8 cellular contexts compared by ENCODE assay signal in genomic region chr9:74570879-74571512, GRCh38.
DNase-seq lines count a peak whose midpoint lies in the region; ATAC-seq, FAIRE-seq and TF ChIP-seq lines count a peak whose summit lies in the region.

No MANE protein-coding gene starts in this region.

- H3K4me1 ChIP-seq in heart left ventricle (no peaks in the 10 kb centered on the region), GM23338 (ENCODE audit: insufficient read depth) (peaks cover 14% of the 10 kb centered on the region)

- H3K36me3 ChIP-seq in heart left ventricle (no peaks in the 10 kb centered on the region), GM23338 (ENCODE audit: insufficient read depth) (no peaks in the 10 kb centered on the region)

- peaks cover 0 to 6% (median 0%) of the 10 kb centered on the region in 9 donors for H3K27me3 ChIP-seq in heart left ventricle
- H3K27me3 ChIP-seq in GM23338 (ENCODE audit: insufficient read depth): no peaks in the 10 kb centered on the region

- TF ChIP-seq CTCF in heart left ventricle (IDR thresholded peaks at IDR 0.05) (peak; percentile 40 to 74 (median 62)), GM23338 (conservative IDR thresholded peaks at IDR 0.05; ENCODE audit: low read depth in 2 of 2) (peak; percentile 80 to 81), MCF 10A (IDR thresholded peaks at IDR 0.05; ENCODE audit: unreplicated experiment) (peak; percentile 68)

- H3K36me3 Mint-ChIP-seq in GM23338 (ENCODE audit: low read depth): no peaks in the 10 kb centered on the region
- H3K36me3 Mint-ChIP-seq in MCF 10A (ENCODE audit: insufficient read depth, unreplicated experiment): no peaks in the 10 kb centered on the region
- H3K36me3 Mint-ChIP-seq in activated T-helper 17 cell treated with anti-CD3 and anti-CD28 coated beads, Interleukin-2, amount 50 U/mL, for 72 hours (ENCODE audit: low read depth): no peaks in the 10 kb centered on the region

- no peaks in the 10 kb centered on the region for H3K79me2 ChIP-seq in GM23338 (replicated peaks; ENCODE audit: insufficient read depth)

- H3K4me1 Mint-ChIP-seq in GM23338: peaks cover 41% of the 10 kb centered on the region
- H3K4me1 Mint-ChIP-seq in MCF 10A (ENCODE audit: insufficient read depth, unreplicated experiment): no peaks in the 10 kb centered on the region
- no peaks in the 10 kb centered on the region for H3K4me1 Mint-ChIP-seq in activated T-helper 17 cell treated with anti-CD3 and anti-CD28 coated beads, Interleukin-2, amount 50 U/mL, for 72 hours

- CTCF ChIA-PET in MCF 10A (lab: Yijun Ruan, JAX): interaction anchor here (0.7 to 1.4 kb wide), 2 partner anchors 17 to 1371 kb away, joined by 3 to 12 read pairs; no protein-coding TSS in a partner anchor

- H3K27ac ChIP-seq in heart left ventricle (no peak overlapping the region), GM23338 (ENCODE audit: low read depth) (no peak overlapping the region)

- H3K9me3 ChIP-seq in heart left ventricle: no peaks in the 10 kb centered on the region

- H3K4me3 Mint-ChIP-seq in GM23338 (peak overlapping the region; percentile 52; the same call in 2 of the 3 replicates), MCF 10A (ENCODE audit: unreplicated experiment) (no peak overlapping the region)
- no peak overlapping the region for H3K4me3 Mint-ChIP-seq in activated T-helper 17 cell treated with anti-CD3 and anti-CD28 coated beads, Interleukin-2, amount 50 U/mL, for 72 hours

- H4K20me1 ChIP-seq in GM23338 (replicated peaks; ENCODE audit: insufficient read depth): no peaks in the 10 kb centered on the region

- no peak overlapping the region for H3K4me3 ChIP-seq in heart left ventricle
- no peak overlapping the region for H3K4me3 ChIP-seq in GM23338

- H3K9me3 Mint-ChIP-seq in GM23338 (no peaks in the 10 kb centered on the region), MCF 10A (ENCODE audit: unreplicated experiment) (no peaks in the 10 kb centered on the region)
- no peaks in the 10 kb centered on the region for H3K9me3 Mint-ChIP-seq in activated T-helper 17 cell treated with anti-CD3 and anti-CD28 coated beads, Interleukin-2, amount 50 U/mL, for 72 hours

- WGBS in heart left ventricle, 4 donors: 19 to 22% (median 22%) methylated on average over 4 of the region's 4 CpGs

- BruUV-seq in MCF 10A (replicated peaks; lab: Mats Ljungman, UMichigan): no TSS peak

- intact Hi-C loops in heart left ventricle (cut with DNase I) (loop anchor here in 8 of 10 donors (5.0 to 10.0 kb wide), 6 partner anchors 246 to 1369 kb away; no protein-coding TSS in a partner anchor), left cardiac atrium (cut with DNase I) (loop anchor here (5.0 to 10.0 kb wide), 2 partner anchors 264 to 1366 kb away; no protein-coding TSS in a partner anchor), MCF 10A (cut with micrococcal nuclease) (loop anchor here (1.0 kb wide), 2 partner anchors 887 to 1370 kb away; no protein-coding TSS in a partner anchor)

- TF ChIP-seq POLR2A in heart left ventricle (IDR thresholded peaks at IDR 0.05): no peak

- H3K4me2 ChIP-seq in GM23338: peak overlapping the region; percentile 16; the same call in 1 of the 2 replicates

- ATAC-seq in heart left ventricle (no peak), left cardiac atrium (no peak), GM23338 (peak; percentile 41; the same call in 2 of the 3 replicates)
- no peak for ATAC-seq in activated T-helper 17 cell treated with anti-CD3 and anti-CD28 coated beads, Interleukin-2, amount 50 U/mL, for 72 hours (replicated peaks)

- POLR2A ChIA-PET in MCF 10A (lab: Yijun Ruan, JAX): no interaction called here

- no peaks in the 10 kb centered on the region for H3K9me2 ChIP-seq in GM23338 (ENCODE audit: insufficient read depth)

- H3F3A ChIP-seq in GM23338 (replicated peaks; ENCODE audit: low read depth): no peaks in the 10 kb centered on the region

- H3K27ac Mint-ChIP-seq in GM23338 (peak overlapping the region; percentile 70; the same call in 1 of the 2 replicates), MCF 10A (ENCODE audit: low read depth, unreplicated experiment) (no peak overlapping the region)
- H3K27ac Mint-ChIP-seq in activated T-helper 17 cell treated with anti-CD3 and anti-CD28 coated beads, Interleukin-2, amount 50 U/mL, for 72 hours: no peak overlapping the region

- H3K27me3 Mint-ChIP-seq in GM23338 (ENCODE audit: insufficient read depth, low read depth, poor library complexity): peaks cover 6% of the 10 kb centered on the region
- H3K27me3 Mint-ChIP-seq in MCF 10A (ENCODE audit: insufficient read depth, unreplicated experiment): peaks cover 51% of the 10 kb centered on the region
- peaks cover 3% of the 10 kb centered on the region for H3K27me3 Mint-ChIP-seq in activated T-helper 17 cell treated with anti-CD3 and anti-CD28 coated beads, Interleukin-2, amount 50 U/mL, for 72 hours

- no peak for DNase-seq in heart left ventricle
- no peak for DNase-seq in left cardiac atrium
- DNase-seq in GM23338 (ENCODE audit: low spot score): peak; percentile 61
- peak; percentile 9 for DNase-seq in NCI-H1105 (lab: John Stamatoyannopoulos, UW)
- peak; percentile 33 for DNase-seq in MCF 10A (ENCODE audit: unreplicated experiment)
- peak; percentile 36 to 52 for DNase-seq in lung microvascular endothelial cell (ENCODE audit: low read depth in 2 of 2)
- no peak for DNase-seq in urothelium cell line (ENCODE audit: low spot score)

- no peak overlapping the region for H2AFZ ChIP-seq in GM23338

- no peak for FAIRE-seq in urothelium cell line (lab: Jason Lieb, UNC)

TF ChIP-seq in GM23338, 12 proteins besides CTCF, POLR2A, EP300 and RAD21 (continues in another document):
- TF ChIP-seq REST (IDR thresholded peaks at IDR 0.05; ENCODE audit: unreplicated experiment): no peak
- no peak for TF ChIP-seq EZH2 (IDR thresholded peaks at IDR 0.05; ENCODE audit: low read depth, unreplicated experiment)
- TF ChIP-seq STAT1 (IDR thresholded peaks at IDR 0.05; ENCODE audit: unreplicated experiment): no peak
- TF ChIP-seq POLR2AphosphoS5 (IDR thresholded peaks at IDR 0.05; ENCODE audit: low read depth): no peak
- TF ChIP-seq JUNB (IDR thresholded peaks at IDR 0.05; ENCODE audit: unreplicated experiment): no peak
- TF ChIP-seq ETS1 (IDR thresholded peaks at IDR 0.05): no peak
- no peak for TF ChIP-seq ZNF331 (CRISPR knock-in tag; IDR thresholded peaks at IDR 0.05; ENCODE audit: low read depth)
- no peak for TF ChIP-seq ZNF114 (CRISPR knock-in tag; IDR thresholded peaks at IDR 0.05)

Comparison
In these comparisons a context has a peak if more than half of its experiments do, and no peak if none do; other contexts are left out.
1. DNase-seq: peak in GM23338 (single experiment), NCI-H1105 (single experiment), MCF 10A (single experiment) and lung microvascular endothelial cell (2 of 2); none in heart left ventricle (0 of 5), left cardiac atrium (single experiment) and urothelium cell line (single experiment).
2. Peak in every context shown above with its lines, with median percentiles within 50 percentile points of each other: CTCF ChIP-seq.